Comparison of ENCODE assay signal across 8 cellular contexts in genomic region chrX:2693526-2694002, GRCh38. TPM values are rescaled to one million over a fixed set of nuclear protein-coding genes. Genes with fewer than 3 reads are reported as not detected.
DNase-seq lines count a peak whose midpoint lies in the region; ATAC-seq and TF ChIP-seq lines count a peak whose summit lies in the region.

No MANE protein-coding gene starts in this region.

- peak overlapping the region in 3 of 4 donors; percentile 43 to 87 (median 51) for H3K27ac ChIP-seq in tibial nerve

- no peaks in the 10 kb centered on the region for H3K27me3 Mint-ChIP-seq in activated T-cell treated with anti-CD3 and anti-CD28 coated beads, Interleukin-2, amount 50 U/mL, for 4 hours (ENCODE audit: low read depth)
- H3K27me3 Mint-ChIP-seq in activated naive CD8-positive, alpha-beta T cell treated with anti-CD3 and anti-CD28 coated beads for 36 hours = no peaks in the 10 kb centered on the region
- no peaks in the 10 kb centered on the region for H3K27me3 Mint-ChIP-seq in mesothelial cell of epicardium (ENCODE audit: low read depth)

- peak overlapping the region; percentile 98 for H3K4me3 Mint-ChIP-seq in activated T-cell treated with anti-CD3 and anti-CD28 coated beads, Interleukin-2, amount 50 U/mL, for 4 hours
- H3K4me3 Mint-ChIP-seq in activated naive CD8-positive, alpha-beta T cell treated with anti-CD3 and anti-CD28 coated beads for 36 hours = peak overlapping the region; percentile 91
- peak overlapping the region; percentile 82 for H3K4me3 Mint-ChIP-seq in mesothelial cell of epicardium

- peak overlapping the region; percentile 78 for H3K27ac Mint-ChIP-seq in activated naive CD8-positive, alpha-beta T cell treated with anti-CD3 and anti-CD28 coated beads for 36 hours
- H3K27ac Mint-ChIP-seq in mesothelial cell of epicardium = peak overlapping the region; percentile 86

- H3K4me1 Mint-ChIP-seq in activated T-cell treated with anti-CD3 and anti-CD28 coated beads, Interleukin-2, amount 50 U/mL, for 4 hours (ENCODE audit: low read depth) = peaks cover 60% of the 10 kb centered on the region
- peaks cover 60% of the 10 kb centered on the region for H3K4me1 Mint-ChIP-seq in activated naive CD8-positive, alpha-beta T cell treated with anti-CD3 and anti-CD28 coated beads for 36 hours
- H3K4me1 Mint-ChIP-seq in mesothelial cell of epicardium = peaks cover 64% of the 10 kb centered on the region

- ATAC-seq in activated T-cell treated with anti-CD3 and anti-CD28 coated beads, Interleukin-2, amount 50 U/mL, for 4 hours = no peak
- no peak for ATAC-seq in HG03097 (IDR thresholded peaks at IDR 0.05; ENCODE audit: low FRiP score, unreplicated experiment)

- no peak for TF ChIP-seq EP300 in tibial nerve (IDR thresholded peaks at IDR 0.05)

- no peaks in the 10 kb centered on the region for H3K9me3 ChIP-seq in tibial nerve

- H3K4me3 ChIP-seq in tibial nerve = peak overlapping the region in 2 of 4 donors; percentile 11 to 74

- H3K27me3 ChIP-seq in tibial nerve = no peaks in the 10 kb centered on the region

- no peak for TF ChIP-seq CTCF in mesothelial cell of epicardium (IDR thresholded peaks at IDR 0.05; ENCODE audit: unreplicated experiment)
- no peak for TF ChIP-seq CTCF in tibial nerve (IDR thresholded peaks at IDR 0.05)

- WGBS in tibial nerve, 2 donors = 62 to 67% methylated on average over 8 of the region's 8 CpGs

- DNase-seq in activated T-cell treated with anti-CD3 and anti-CD28 coated beads, Interleukin-2, amount 50 U/mL, for 4 hours = no peak
- no peak for DNase-seq in activated T-cell treated with anti-CD3 and anti-CD28 coated beads, Interleukin-2, amount 50 U/mL, for 1 hour
- DNase-seq in activated naive CD8-positive, alpha-beta T cell treated with anti-CD3 and anti-CD28 coated beads for 36 hours = no peak
- DNase-seq in mesothelial cell of epicardium (ENCODE audit: low spot score in 2 of 2, unreplicated experiment in 2 of 2) (no peak), tibial nerve (ENCODE audit: low spot score in 2 of 2) (no peak), AML-193 (lab: John Stamatoyannopoulos, UW) (no peak), NCI-H526 treated with DMSO at 0.1 percent for 48 hours (lab: John Stamatoyannopoulos, UW) (no peak)

- peaks cover 20% of the 10 kb centered on the region for H3K36me3 Mint-ChIP-seq in activated T-cell treated with anti-CD3 and anti-CD28 coated beads, Interleukin-2, amount 50 U/mL, for 4 hours (ENCODE audit: insufficient read depth)
- H3K36me3 Mint-ChIP-seq in activated naive CD8-positive, alpha-beta T cell treated with anti-CD3 and anti-CD28 coated beads for 36 hours = peaks cover 46% of the 10 kb centered on the region
- no peaks in the 10 kb centered on the region for H3K36me3 Mint-ChIP-seq in mesothelial cell of epicardium

- peaks cover 0 to 69% (median 52%) of the 10 kb centered on the region in 4 donors for H3K4me1 ChIP-seq in tibial nerve

- H3K9me3 Mint-ChIP-seq in activated T-cell treated with anti-CD3 and anti-CD28 coated beads, Interleukin-2, amount 50 U/mL, for 4 hours = no peaks in the 10 kb centered on the region
- H3K9me3 Mint-ChIP-seq in activated naive CD8-positive, alpha-beta T cell treated with anti-CD3 and anti-CD28 coated beads for 36 hours = peaks cover 2% of the 10 kb centered on the region
- no peaks in the 10 kb centered on the region for H3K9me3 Mint-ChIP-seq in mesothelial cell of epicardium

- no peaks in the 10 kb centered on the region for H3K36me3 ChIP-seq in tibial nerve

- no peak for TF ChIP-seq POLR2A in tibial nerve (IDR thresholded peaks at IDR 0.05)

RNA-seq across cellular contexts. Expression of gene CD99, which starts 2.5 kb away (rescaled TPM):
- total RNA-seq in activated T-cell treated with anti-CD3 and anti-CD28 coated beads, Interleukin-2, amount 50 U/mL, for 4 hours = 100 to 1,000 TPM; 138 to 219 (median 164) TPM
- 100 to 1,000 TPM; 112 to 116 TPM for total RNA-seq in activated naive CD8-positive, alpha-beta T cell treated with anti-CD3 and anti-CD28 coated beads for 36 hours
- total RNA-seq in mesothelial cell of epicardium = 244 to 260 TPM (median 248 TPM) in 3 replicates
- total RNA-seq in tibial nerve = 100 to 1,000 TPM; 249 to 611 (median 391) TPM

RNA-seq across cellular contexts. Expression of gene XG, which starts 58.3 kb away (rescaled TPM):
- not detected for total RNA-seq in activated T-cell treated with anti-CD3 and anti-CD28 coated beads, Interleukin-2, amount 50 U/mL, for 4 hours
- total RNA-seq in activated naive CD8-positive, alpha-beta T cell treated with anti-CD3 and anti-CD28 coated beads for 36 hours = not detected
- 0.60 to 1.3 TPM (median 1.2 TPM) in 3 replicates for total RNA-seq in mesothelial cell of epicardium
- total RNA-seq in tibial nerve = 1 to 10 TPM; 1.2 to 5.1 (median 3.1) TPM
